8 cellular contexts compared by ENCODE assay signal in the genomic region with DNA sequence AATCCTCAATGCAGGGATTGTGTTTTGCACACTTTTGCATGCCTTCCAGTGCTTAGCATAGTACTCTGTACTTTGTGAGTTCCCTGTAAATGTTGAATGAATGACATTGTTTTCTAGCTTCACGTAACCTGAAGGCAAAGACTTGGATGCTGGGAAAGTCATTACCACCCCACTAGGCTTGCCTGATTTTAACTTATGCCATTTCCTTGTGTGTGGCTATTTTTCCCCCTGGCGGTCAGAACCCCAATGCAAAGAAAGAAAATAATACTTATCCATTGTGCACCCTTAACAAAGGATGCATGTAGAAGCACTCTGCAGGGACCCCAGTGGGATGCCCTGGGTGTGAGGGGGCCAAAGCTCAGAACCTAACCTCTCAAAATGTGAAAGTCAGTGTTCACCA. TPM values are rescaled to one million over a fixed set of nuclear protein-coding genes. Genes with fewer than 3 reads are reported as not detected.
DNase-seq lines count a peak whose midpoint lies in the region; ATAC-seq, FAIRE-seq and TF ChIP-seq lines count a peak whose summit lies in the region.

No MANE protein-coding gene starts in this region.

- TF ChIP-seq POLR2A in suprapubic skin (IDR thresholded peaks at IDR 0.05): no peak

- ATAC-seq in SK-N-SH treated with all-trans-retinoic acid at 6 μM for 48 hours: peak; percentile 5; the same call in 1 of the 3 replicates
- ATAC-seq in thoracic aorta (ENCODE audit: insufficient number of reproducible peaks, low FRiP score, low read depth): no peak
- ATAC-seq in HG03432 (IDR thresholded peaks at IDR 0.05; ENCODE audit: unreplicated experiment): no peak

- H3K4me1 ChIP-seq in thoracic aorta (ENCODE audit: control insufficient read depth in 1 of 2, low read depth in 2 of 2) (peaks cover 3 to 17% of the 10 kb centered on the region in 2 donors), suprapubic skin (peaks cover 28% of the 10 kb centered on the region)

- H3K4me3 ChIP-seq in thoracic aorta (peak overlapping the region; percentile 83), suprapubic skin (no peak overlapping the region)

- TF ChIP-seq CTCF in GM10266 (IDR thresholded peaks at IDR 0.05; ENCODE audit: control insufficient read depth, insufficient read depth, low read depth, missing control alignments): no peak
- TF ChIP-seq CTCF in thoracic aorta (IDR thresholded peaks at IDR 0.05): peak; percentile 11
- no peak for TF ChIP-seq CTCF in suprapubic skin (IDR thresholded peaks at IDR 0.05)

- 43% methylated on average over 2 of the region's 2 CpGs for WGBS in suprapubic skin

- H3K36me3 ChIP-seq in thoracic aorta: no peaks in the 10 kb centered on the region
- H3K36me3 ChIP-seq in suprapubic skin: no peaks in the 10 kb centered on the region

- FAIRE-seq in frontal cortex (lab: Jason Lieb, UNC): no peak

- TF ChIP-seq EP300 in suprapubic skin (IDR thresholded peaks at IDR 0.05): no peak

- H3K27me3 ChIP-seq in thoracic aorta (replicated peaks; ENCODE audit: insufficient read depth) (no peaks in the 10 kb centered on the region), suprapubic skin (peaks cover 12% of the 10 kb centered on the region)

- H3K27ac ChIP-seq in thoracic aorta (no peak overlapping the region), suprapubic skin (no peak overlapping the region)

- DNase-seq in 8988T (peak; percentile 27), GM10266 (ENCODE audit: extremely low spot score) (peak; percentile 22), frontal cortex (ENCODE audit: low spot score in 2 of 2) (peak; percentile 18 to 38), thoracic aorta (ENCODE audit: low spot score) (no peak), middle frontal gyrus (ENCODE audit: extremely low spot score, low spot score) (no peak), suprapubic skin (ENCODE audit: low spot score in 2 of 2) (no peak)

- H3K9me3 ChIP-seq in thoracic aorta (no peaks in the 10 kb centered on the region), suprapubic skin (no peaks in the 10 kb centered on the region)

TF ChIP-seq in SK-N-SH treated with all-trans-retinoic acid at 6 μM for 48 hours, 23 proteins besides CTCF, POLR2A, EP300 and RAD21:
- TF ChIP-seq, protein P1, sequence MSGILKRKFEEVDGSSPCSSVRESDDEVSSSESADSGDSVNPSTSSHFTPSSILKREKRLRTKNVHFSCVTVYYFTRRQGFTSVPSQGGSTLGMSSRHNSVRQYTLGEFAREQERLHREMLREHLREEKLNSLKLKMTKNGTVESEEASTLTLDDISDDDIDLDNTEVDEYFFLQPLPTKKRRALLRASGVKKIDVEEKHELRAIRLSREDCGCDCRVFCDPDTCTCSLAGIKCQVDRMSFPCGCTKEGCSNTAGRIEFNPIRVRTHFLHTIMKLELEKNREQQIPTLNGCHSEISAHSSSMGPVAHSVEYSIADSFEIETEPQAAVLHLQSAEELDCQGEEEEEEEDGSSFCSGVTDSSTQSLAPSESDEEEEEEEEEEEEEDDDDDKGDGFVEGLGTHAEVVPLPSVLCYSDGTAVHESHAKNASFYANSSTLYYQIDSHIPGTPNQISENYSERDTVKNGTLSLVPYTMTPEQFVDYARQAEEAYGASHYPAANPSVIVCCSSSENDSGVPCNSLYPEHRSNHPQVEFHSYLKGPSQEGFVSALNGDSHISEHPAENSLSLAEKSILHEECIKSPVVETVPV (CRISPR knock-in tag; IDR thresholded peaks at IDR 0.05): no peak

RNA-seq across cellular contexts. Expression of gene ENOX1, which starts 1.2 kb away (rescaled TPM):
- total RNA-seq in frontal cortex (50.5 TPM), thoracic aorta (1 to 10 TPM in 1 of 2 donors, under 1 TPM in 1; 0.41 to 2.3 TPM), suprapubic skin (under 1 TPM; 0.25 to 0.52 (median 0.33) TPM)

Comparison
In these comparisons a context has a peak if more than half of its experiments do, and no peak if none do; other contexts are left out.
1. DNase-seq: peak in 8988T (single experiment), GM10266 (single experiment) and frontal cortex (2 of 2); none in thoracic aorta (single experiment), middle frontal gyrus (single experiment) and suprapubic skin (0 of 2).
2. RNA of gene ENOX1, which starts 1.2 kb away (total RNA-seq): 50.5 TPM in frontal cortex (single experiment); 0.41 to 2.3 TPM in thoracic aorta and 0.25 to 0.52 TPM in suprapubic skin; every median in the first group is over 10 times any median in the second.